In genomic region chr11:65782816-65783228, GRCh38 we compare ENCODE assay signal across 15 cellular contexts. TPM values are rescaled to one million over a fixed set of nuclear protein-coding genes. Genes with fewer than 3 reads are reported as not detected.
DNase-seq lines count a peak whose midpoint lies in the region; ATAC-seq and TF ChIP-seq lines count a peak whose summit lies in the region.
"Had no signal": no experiment of that assay in that cellular context is flagged by ENCODE, and none has a peak within 500 bp of the region (broad histone marks: within the 10 kb centered on the region; RNA-seq: fewer than 3 reads in every experiment).

No MANE protein-coding gene starts in this region.

- intact Hi-C loops in activated CD4-positive, alpha-beta T cell treated with anti-CD3 and anti-CD28 coated beads, Interleukin-2, amount 10 ng/mL, durations not matched to agents 24 days and 14 days (cut with micrococcal nuclease), result no loop called here

- no peak for TF ChIP-seq POLR2A in GM18505 (IDR thresholded peaks at IDR 0.05; ENCODE audit: borderline replicate concordance, extremely low read depth, insufficient read depth, insufficient read length)

- peaks cover 12% of the 10 kb centered on the region for H4K20me1 ChIP-seq in hepatocyte (ENCODE audit: insufficient read depth, poor library complexity, severe bottlenecking)

- H3K4me3 Mint-ChIP-seq in activated CD4-positive, alpha-beta T cell treated with anti-CD3 and anti-CD28 coated beads, Interleukin-2, amount 10 ng/mL, durations not matched to agents 24 days and 14 days, result peak overlapping the region; percentile 15
- H3K4me3 Mint-ChIP-seq in T-cell, result peak overlapping the region; percentile 35 to 42 (median 39)
- H3K4me3 Mint-ChIP-seq in progenitor cell of endocrine pancreas (ENCODE audit: low read depth), result peak overlapping the region; percentile 17
- H3K4me3 Mint-ChIP-seq in HFFc6, result no peak overlapping the region
- H3K4me3 Mint-ChIP-seq: activated CD8-positive, alpha-beta T cell treated with anti-CD3 and anti-CD28 coated beads, Interleukin-2, amount 10 ng/mL, durations not matched to agents 7 days and 5 days had no signal

- WGBS in hepatocyte (ENCODE audit: low lambda C conversion rate, missing lambda C conversion rate), result 91% methylated on average over 9 of the region's 9 CpGs

- peaks cover 7% of the 10 kb centered on the region for H3K36me3 Mint-ChIP-seq in activated CD4-positive, alpha-beta T cell treated with anti-CD3 and anti-CD28 coated beads, Interleukin-2, amount 10 ng/mL, durations not matched to agents 24 days and 14 days (ENCODE audit: low read depth)
- H3K36me3 Mint-ChIP-seq in T-cell (no peaks in the 10 kb centered on the region), progenitor cell of endocrine pancreas (ENCODE audit: insufficient read depth) (no peaks in the 10 kb centered on the region), HFFc6 (ENCODE audit: low read depth) (no peaks in the 10 kb centered on the region)

- CTCF ChIA-PET in T-cell (lab: Charles Lee), result interaction anchor here (0.6 to 1.5 kb wide), 3 partner anchors 33 to 35 kb away, joined by 3 to 8 read pairs (median 3); no protein-coding TSS in a partner anchor

- H3K27me3 ChIP-seq in hepatocyte, result peaks cover 6% of the 10 kb centered on the region

- H3K27ac Mint-ChIP-seq in activated CD4-positive, alpha-beta T cell treated with anti-CD3 and anti-CD28 coated beads, Interleukin-2, amount 10 ng/mL, durations not matched to agents 24 days and 14 days, result peak overlapping the region; percentile 3
- peak overlapping the region in 1 of 2 donors; percentile 4 for H3K27ac Mint-ChIP-seq in T-cell
- H3K27ac Mint-ChIP-seq in progenitor cell of endocrine pancreas, result peak overlapping the region; percentile 7
- H3K27ac Mint-ChIP-seq in HFFc6, result no peak overlapping the region
- H3K27ac Mint-ChIP-seq: activated CD8-positive, alpha-beta T cell treated with anti-CD3 and anti-CD28 coated beads, Interleukin-2, amount 10 ng/mL, durations not matched to agents 7 days and 5 days had no signal

- no peak overlapping the region for H3K4me2 ChIP-seq in hepatocyte

- no peak overlapping the region for H3K4me3 ChIP-seq in hepatocyte
- H3K4me3 ChIP-seq: heart left ventricle, stomach had no signal

- TF ChIP-seq CTCF in hepatocyte (IDR thresholded peaks at IDR 0.05; ENCODE audit: poor library complexity) (no peak), progenitor cell of endocrine pancreas (IDR thresholded peaks at IDR 0.05; ENCODE audit: unreplicated experiment) (no peak), HFFc6 (IDR thresholded peaks at IDR 0.05) (no peak)

- H3K9me3 Mint-ChIP-seq in activated CD4-positive, alpha-beta T cell treated with anti-CD3 and anti-CD28 coated beads, Interleukin-2, amount 10 ng/mL, durations not matched to agents 24 days and 14 days, result no peaks in the 10 kb centered on the region
- no peaks in the 10 kb centered on the region for H3K9me3 Mint-ChIP-seq in T-cell
- no peaks in the 10 kb centered on the region for H3K9me3 Mint-ChIP-seq in progenitor cell of endocrine pancreas (ENCODE audit: low read depth)
- H3K9me3 Mint-ChIP-seq in HFFc6, result no peaks in the 10 kb centered on the region

- peaks cover 20% of the 10 kb centered on the region for H3K4me1 Mint-ChIP-seq in activated CD4-positive, alpha-beta T cell treated with anti-CD3 and anti-CD28 coated beads, Interleukin-2, amount 10 ng/mL, durations not matched to agents 24 days and 14 days
- H3K4me1 Mint-ChIP-seq in T-cell (peaks cover 18 to 28% (median 24%) of the 10 kb centered on the region in 3 donors), progenitor cell of endocrine pancreas (ENCODE audit: low read depth) (peaks cover 8% of the 10 kb centered on the region), HFFc6 (ENCODE audit: low read depth) (no peaks in the 10 kb centered on the region)

- H3K9me2 ChIP-seq in hepatocyte (replicated peaks; ENCODE audit: insufficient read depth), result no peaks in the 10 kb centered on the region

- no peaks in the 10 kb centered on the region for H3K9me3 ChIP-seq in hepatocyte (ENCODE audit: low read depth)
- H3K9me3 ChIP-seq: heart left ventricle, neutrophil, stomach had no signal

- ATAC-seq in T-cell (replicated peaks in 1 of 4) (no peak), GM21515 (IDR thresholded peaks at IDR 0.05; ENCODE audit: unreplicated experiment) (no peak), GM18505 (IDR thresholded peaks at IDR 0.05; ENCODE audit: unreplicated experiment) (no peak)
- ATAC-seq: activated CD8-positive, alpha-beta T cell treated with anti-CD3 and anti-CD28 coated beads, Interleukin-2, amount 10 ng/mL, durations not matched to agents 7 days and 5 days; esophagus mucosa; heart left ventricle had no signal

- H3K36me3 ChIP-seq in hepatocyte (replicated peaks; ENCODE audit: insufficient read depth, low read depth), result no peaks in the 10 kb centered on the region

- peaks cover 28% of the 10 kb centered on the region for H3K4me1 ChIP-seq in hepatocyte (ENCODE audit: insufficient read depth)

- H3K79me2 ChIP-seq in hepatocyte, result peaks cover 28% of the 10 kb centered on the region

- H2AFZ ChIP-seq in hepatocyte, result no peak overlapping the region

- peaks cover 31% of the 10 kb centered on the region for H3K27me3 Mint-ChIP-seq in activated CD4-positive, alpha-beta T cell treated with anti-CD3 and anti-CD28 coated beads, Interleukin-2, amount 10 ng/mL, durations not matched to agents 24 days and 14 days
- H3K27me3 Mint-ChIP-seq in T-cell, result peaks cover 12 to 14% of the 10 kb centered on the region in 2 donors
- H3K27me3 Mint-ChIP-seq in progenitor cell of endocrine pancreas, result peaks cover 27% of the 10 kb centered on the region
- H3K27me3 Mint-ChIP-seq in HFFc6 (ENCODE audit: insufficient read depth), result peaks cover 21% of the 10 kb centered on the region

- H3K27ac ChIP-seq in hepatocyte, result no peak overlapping the region
- H3K27ac ChIP-seq: heart left ventricle had no signal

- no peak for DNase-seq in activated CD4-positive, alpha-beta T cell treated with anti-CD3 and anti-CD28 coated beads, Interleukin-2, amount 10 ng/mL, durations not matched to agents 24 days and 14 days
- no peak for DNase-seq in activated CD4-positive, alpha-beta T cell treated with anti-CD3 and anti-CD28 coated beads for 48 hours
- DNase-seq in T-cell (no peak), hepatocyte (ENCODE audit: low spot score) (peak; percentile 19), progenitor cell of endocrine pancreas (ENCODE audit: low spot score, unreplicated experiment) (no peak), HFFc6 (no peak)
- DNase-seq: activated CD8-positive, alpha-beta T cell treated with anti-CD3 and anti-CD28 coated beads, Interleukin-2, amount 10 ng/mL, durations not matched to agents 7 days and 5 days; NCI-H2081 treated with DMSO at 0.1 percent for 48 hours; stomach had no signal

- POLR2A ChIA-PET in T-cell (lab: Charles Lee), result interaction anchor here in 1 of 2 donors (0.6 kb wide), 1 partner anchor 44 kb away, joined by 3 read pairs; no protein-coding TSS in a partner anchor

RNA-seq across cellular contexts. Expression of gene AP5B1, which starts 2.0 kb away (rescaled TPM):
- total RNA-seq in activated CD4-positive, alpha-beta T cell treated with anti-CD3 and anti-CD28 coated beads, Interleukin-2, amount 10 ng/mL, durations not matched to agents 24 days and 14 days, result 20.1 and 21.1 TPM in 2 replicates
- total RNA-seq in T-cell (10 to 100 TPM; 17.7 to 31.6 (median 30.1) TPM), hepatocyte (19.5 and 20.9 TPM in 2 replicates), progenitor cell of endocrine pancreas (18.4 and 19.3 TPM in 2 replicates)
- polyA plus RNA-seq in hepatocyte, result 24.8 and 27.1 TPM in 2 replicates
- total RNA-seq in HFFc6 (2021; fragmentation: NEBNext Ultra II Directional; extraction: Animal tissue kit (Norgen Biotek cat#: 25700)), result 10 to 100 TPM in 2 of 6 experiments, 1 to 10 TPM in 4; 8.7 to 11.1 (median 9.5) TPM

RNA-seq across cellular contexts. Expression of gene OVOL1, which starts 4.0 kb away (rescaled TPM):
- 0.07 TPM in 1 of 2 replicates, not detected in the other for total RNA-seq in activated CD4-positive, alpha-beta T cell treated with anti-CD3 and anti-CD28 coated beads, Interleukin-2, amount 10 ng/mL, durations not matched to agents 24 days and 14 days
- under 1 TPM in 2 of 5 donors, not detected in 3; 0.12 to 0.13 TPM for total RNA-seq in T-cell
- total RNA-seq in hepatocyte, result 26.0 and 26.3 TPM in 2 replicates
- 20.6 and 20.8 TPM in 2 replicates for polyA plus RNA-seq in hepatocyte
- 12.4 and 12.7 TPM in 2 replicates for total RNA-seq in progenitor cell of endocrine pancreas
- not detected for total RNA-seq in HFFc6 (2021; fragmentation: NEBNext Ultra II Directional; extraction: Animal tissue kit (Norgen Biotek cat#: 25700))
- total RNA-seq: A673, heart left ventricle had no signal
- polyA plus RNA-seq: heart left ventricle had no signal

RNA-seq across cellular contexts. Expression of gene SNX32, which starts 50.9 kb away (rescaled TPM):
- total RNA-seq in activated CD4-positive, alpha-beta T cell treated with anti-CD3 and anti-CD28 coated beads, Interleukin-2, amount 10 ng/mL, durations not matched to agents 24 days and 14 days, result 1.2 and 2.1 TPM in 2 replicates
- total RNA-seq in T-cell, result 1 to 10 TPM in 4 of 5 donors, under 1 TPM in 1; 0.26 to 1.4 (median 1.2) TPM
- total RNA-seq in hepatocyte, result 2.3 and 2.9 TPM in 2 replicates
- 5.1 and 6.0 TPM in 2 replicates for polyA plus RNA-seq in hepatocyte
- 3.6 and 4.6 TPM in 2 replicates for total RNA-seq in progenitor cell of endocrine pancreas
- not detected for total RNA-seq in HFFc6 (2021; fragmentation: NEBNext Ultra II Directional; extraction: Animal tissue kit (Norgen Biotek cat#: 25700))

Comparison
In these comparisons a context has a peak if more than half of its experiments do, and no peak if none do; other contexts are left out.
1. RNA of gene OVOL1, which starts 4.0 kb away (total RNA-seq): 26.0 to 26.3 TPM in hepatocyte and 12.4 to 12.7 TPM in progenitor cell of endocrine pancreas; 0.07 TPM in activated CD4-positive, alpha-beta T cell treated with anti-CD3 and anti-CD28 coated beads, Interleukin-2, amount 10 ng/mL, durations not matched to agents 24 days and 14 days, 0.12 to 0.13 TPM in T-cell and not detected in HFFc6; every median in the first group is over 10 times any median in the second.